Comparison of ENCODE assay signal across 17 cellular contexts in the genomic region with DNA sequence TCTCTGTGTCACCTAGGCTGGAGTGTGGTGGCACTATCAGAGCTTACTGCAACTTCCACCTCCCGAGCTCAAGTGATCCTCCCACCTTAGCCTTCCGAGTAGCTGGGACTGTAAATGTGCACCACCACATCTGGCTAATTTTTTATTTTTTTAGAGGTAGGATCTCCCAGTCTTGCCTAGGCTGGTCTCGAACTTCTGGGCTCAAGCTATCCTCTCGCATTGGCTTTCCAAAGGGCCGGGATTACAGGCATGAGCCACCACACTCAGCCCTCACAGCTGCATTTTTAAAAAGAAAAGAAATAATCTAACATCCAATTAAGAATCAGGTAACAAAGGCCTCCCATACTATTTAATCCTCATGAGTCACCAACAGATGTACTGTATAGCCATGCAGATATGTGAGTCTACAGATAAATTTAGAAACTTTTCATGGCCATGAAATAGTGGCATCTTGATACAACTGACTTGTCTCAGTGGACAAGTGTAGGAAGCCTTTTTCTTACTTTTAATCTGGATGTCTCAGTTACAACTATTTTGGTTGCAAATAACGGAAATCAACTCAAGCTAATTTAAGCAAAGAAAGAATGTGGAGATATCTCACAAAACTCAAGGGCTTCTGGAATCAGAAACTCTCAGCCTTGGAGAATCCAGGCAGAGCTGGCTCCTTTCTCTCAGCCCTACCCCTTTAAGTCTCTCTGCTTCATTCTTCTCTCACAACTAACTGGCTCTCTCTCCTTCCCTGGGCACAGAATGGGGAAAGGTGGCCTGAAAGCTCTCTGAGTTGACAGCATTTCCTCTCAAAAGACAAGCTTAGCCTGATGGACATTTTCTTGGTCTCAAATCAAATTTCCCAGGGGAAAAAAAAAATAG. TPM values are rescaled to one million over a fixed set of nuclear protein-coding genes. Genes with fewer than 3 reads are reported as not detected.
DNase-seq lines count a peak whose midpoint lies in the region; ATAC-seq and TF ChIP-seq lines count a peak whose summit lies in the region.
"Had no signal": no experiment of that assay in that cellular context is flagged by ENCODE, and none has a peak within 500 bp of the region (broad histone marks: within the 10 kb centered on the region; RNA-seq: fewer than 3 reads in every experiment).

No MANE protein-coding gene starts in this region.

- H3K4me3 Mint-ChIP-seq in T-helper 17 cell: no peak overlapping the region

- H3K23ac ChIP-seq in IMR-90 (ENCODE audit: low read depth, low read length): no peak overlapping the region

- H2BK5ac ChIP-seq in IMR-90 (ENCODE audit: low read depth, low read length, poor library complexity, severe bottlenecking): no peak overlapping the region

- DNase-seq in IMR-90: peak; percentile 74
- no peak for DNase-seq in T-helper 17 cell
- peak; percentile 39 to 66 for DNase-seq in foreskin keratinocyte
- no peak for DNase-seq in NCI-H1105 (lab: John Stamatoyannopoulos, UW)
- no peak for DNase-seq in SIG-M5 (lab: John Stamatoyannopoulos, UW)
- DNase-seq in hypothalamus (lab: John Stamatoyannopoulos, UW): no peak
- no peak for DNase-seq in ureter (ENCODE audit: low spot score)
- DNase-seq: activated CD4-positive, alpha-beta T cell treated with anti-CD3 and anti-CD28 coated beads for 48 hours; activated CD8-positive, alpha-beta memory T cell treated with anti-CD3 and anti-CD28 coated beads, Interleukin-2, amount 50 U/mL, for 4 hours; activated gamma-delta T cell; dermis blood vessel endothelial cell; head of caudate nucleus; lower lobe of right lung; MG63; NCI-H187 treated with DMSO at 0.1 percent for 48 hours; posterior cingulate gyrus had no signal

- H3K27me3 ChIP-seq in IMR-90 (ENCODE audit: control insufficient read depth, insufficient read depth, low read length): no peaks in the 10 kb centered on the region
- H3K27me3 ChIP-seq in foreskin keratinocyte: no peaks in the 10 kb centered on the region
- H3K27me3 ChIP-seq: MG63 had no signal

- H2BK20ac ChIP-seq in IMR-90 (ENCODE audit: low read depth, low read length): no peak overlapping the region

- no peak for TF ChIP-seq RAD21 in IMR-90 (IDR thresholded peaks at IDR 0.05; ENCODE audit: low read length)

- H2AK9ac ChIP-seq in IMR-90 (replicated peaks; ENCODE audit: low read depth, low read length, poor library complexity): no peak overlapping the region

- TF ChIP-seq POLR2A in IMR-90 (IDR thresholded peaks at IDR 0.05; ENCODE audit: low read depth, low read length): no peak

- H4K20me1 ChIP-seq in IMR-90 (ENCODE audit: insufficient read depth, low read length): no peaks in the 10 kb centered on the region

- BruUV-seq in IMR-90 (replicated peaks; lab: Mats Ljungman, UMichigan): no TSS peak

- peak; percentile 37; the same call in 1 of the 2 replicates for ATAC-seq in IMR-90 (ENCODE audit: low read depth)
- ATAC-seq in T-helper 17 cell: no peak
- peak; percentile 82 for ATAC-seq in foreskin keratinocyte
- ATAC-seq: lower lobe of right lung had no signal

- CTCF ChIA-PET in IMR-90 (lab: Yijun Ruan, JAX): interaction anchor here (0.8 kb wide), 2 partner anchors 34 to 139 kb away, joined by 3 read pairs; no protein-coding TSS in a partner anchor

- dilution Hi-C loops in IMR-90 (cut with HindIII; ENCODE audit: low sequenced_read_pairs, unreplicated experiment): no loop called here

- no peak overlapping the region for H4K5ac ChIP-seq in IMR-90 (ENCODE audit: low read depth, low read length)

- no peak overlapping the region for H4K91ac ChIP-seq in IMR-90 (ENCODE audit: insufficient read depth, low read depth, low read length)

- no peak overlapping the region; the same call in 2 of the 3 replicates for H2BK15ac ChIP-seq in IMR-90 (ENCODE audit: low read depth, low read length)

- no peak overlapping the region for H3K9ac ChIP-seq in IMR-90 (ENCODE audit: low read depth, low read length)

- H3K9me1 ChIP-seq in IMR-90 (ENCODE audit: insufficient read depth, low read length): no peaks in the 10 kb centered on the region

- no peak overlapping the region for H3K18ac ChIP-seq in IMR-90 (ENCODE audit: low read depth, low read length)

- intact Hi-C loops in IMR-90 (cut with micrococcal nuclease): no loop called here

- no peak overlapping the region for H3K56ac ChIP-seq in IMR-90 (ENCODE audit: extremely low read depth, insufficient read depth, low read length)

- peak overlapping the region; percentile 35 for H2AFZ ChIP-seq in IMR-90 (replicated peaks; ENCODE audit: low read length, poor library complexity)

- H3K36me3 Mint-ChIP-seq in T-helper 17 cell (ENCODE audit: low read depth): no peaks in the 10 kb centered on the region

- no peak overlapping the region for H2AK5ac ChIP-seq in IMR-90 (ENCODE audit: low read depth, low read length)

- H3K4me1 ChIP-seq in IMR-90 (ENCODE audit: control insufficient read depth, insufficient read depth, low read length): peaks cover 3% of the 10 kb centered on the region
- H3K4me1 ChIP-seq in foreskin keratinocyte: peaks cover 5% of the 10 kb centered on the region
- H3K4me1 ChIP-seq: lower lobe of right lung had no signal

- no peaks in the 10 kb centered on the region for H3K36me3 ChIP-seq in IMR-90 (ENCODE audit: control insufficient read depth, insufficient read depth, low read length)
- H3K36me3 ChIP-seq: lower lobe of right lung, MG63 had no signal

- in situ Hi-C loops in IMR-90 (cut with MboI; ENCODE audit: low sequenced_read_pairs): no loop called here

- no peak overlapping the region for H2BK120ac ChIP-seq in IMR-90 (ENCODE audit: low read depth, low read length)

- no peak overlapping the region for H3K4me3 ChIP-seq in IMR-90 (ENCODE audit: insufficient read depth, low read depth, low read length)
- H3K4me3 ChIP-seq: lower lobe of right lung, MG63, SK-N-MC had no signal

- TF ChIP-seq CTCF in IMR-90 (conservative IDR thresholded peaks at IDR 0.05; ENCODE audit: low read depth, low read length): no peak
- no peak for TF ChIP-seq CTCF in foreskin keratinocyte (conservative IDR thresholded peaks at IDR 0.05)

- H3K4me1 Mint-ChIP-seq in T-helper 17 cell: no peaks in the 10 kb centered on the region

- no peaks in the 10 kb centered on the region for H3K79me1 ChIP-seq in IMR-90 (ENCODE audit: low read depth in 1 of 2, low read length in 2 of 2)

- H3K27me3 Mint-ChIP-seq in T-helper 17 cell: no peaks in the 10 kb centered on the region

- WGBS in IMR-90 (ENCODE audit: extremely low coverage in 2 of 2, insufficient read length in 1 of 2), 2 experiments: no CpG with 5 or more reads among the region's 6 CpGs

- no peak overlapping the region for H3K4me2 ChIP-seq in IMR-90 (ENCODE audit: low read depth, low read length)

- H3K27ac Mint-ChIP-seq in T-helper 17 cell: peak overlapping the region; percentile 10

- H3K27ac ChIP-seq in IMR-90 (ENCODE audit: insufficient read depth, low read length) (no peak overlapping the region), foreskin keratinocyte (no peak overlapping the region)
- H3K27ac ChIP-seq: lower lobe of right lung, SK-N-MC had no signal

- H3K14ac ChIP-seq in IMR-90 (replicated peaks; ENCODE audit: low read depth, low read length): no peak overlapping the region

- H3K4ac ChIP-seq in IMR-90 (ENCODE audit: low read depth, low read length): no peak overlapping the region

- POLR2A ChIA-PET in IMR-90 (lab: Charles Lee; ENCODE audit: unreplicated experiment): no interaction called here

- H3K9me3 ChIP-seq in IMR-90 (ENCODE audit: control insufficient read depth, insufficient read depth, low read length): no peaks in the 10 kb centered on the region
- H3K9me3 ChIP-seq in T-helper 17 cell (ENCODE audit: control insufficient read depth, low read length, poor library complexity, severe bottlenecking): no peaks in the 10 kb centered on the region
- H3K9me3 ChIP-seq: lower lobe of right lung, MG63 had no signal

- peak overlapping the region in 1 of 2 experiments; percentile 2; a peak in 1 of 4 replicates for H4K8ac ChIP-seq in IMR-90 (ENCODE audit: low read depth in 2 of 2, low read length in 2 of 2)

TF ChIP-seq in IMR-90, 13 proteins besides CTCF, POLR2A, EP300 and RAD21 (continues in another document):
- TF ChIP-seq MAFK (IDR thresholded peaks at IDR 0.05; ENCODE audit: low read depth, low read length) (no peak), MAZ (IDR thresholded peaks at IDR 0.05; ENCODE audit: borderline replicate concordance, low read depth, low read length) (no peak), CEBPB (IDR thresholded peaks at IDR 0.05; ENCODE audit: low read depth, low read length) (no peak), MXI1 (IDR thresholded peaks at IDR 0.05; ENCODE audit: borderline replicate concordance, low read depth, low read length) (no peak), NFE2L2 (IDR thresholded peaks at IDR 0.05; ENCODE audit: low read depth, low read length) (no peak), RCOR1 (IDR thresholded peaks at IDR 0.05; ENCODE audit: insufficient replicate concordance, low read length) (no peak), RFX5 (IDR thresholded peaks at IDR 0.05; ENCODE audit: low read depth, low read length) (no peak), SMC3 (IDR thresholded peaks at IDR 0.05; ENCODE audit: low read depth, low read length) (no peak), CHD1 (IDR thresholded peaks at IDR 0.05; ENCODE audit: low read depth, low read length) (no peak)
- TF ChIP-seq, protein P1, sequence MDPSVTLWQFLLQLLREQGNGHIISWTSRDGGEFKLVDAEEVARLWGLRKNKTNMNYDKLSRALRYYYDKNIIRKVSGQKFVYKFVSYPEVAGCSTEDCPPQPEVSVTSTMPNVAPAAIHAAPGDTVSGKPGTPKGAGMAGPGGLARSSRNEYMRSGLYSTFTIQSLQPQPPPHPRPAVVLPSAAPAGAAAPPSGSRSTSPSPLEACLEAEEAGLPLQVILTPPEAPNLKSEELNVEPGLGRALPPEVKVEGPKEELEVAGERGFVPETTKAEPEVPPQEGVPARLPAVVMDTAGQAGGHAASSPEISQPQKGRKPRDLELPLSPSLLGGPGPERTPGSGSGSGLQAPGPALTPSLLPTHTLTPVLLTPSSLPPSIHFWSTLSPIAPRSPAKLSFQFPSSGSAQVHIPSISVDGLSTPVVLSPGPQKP (IDR thresholded peaks at IDR 0.05; ENCODE audit: borderline replicate concordance, low read depth, low read length): no peak
- TF ChIP-seq, protein P2, sequence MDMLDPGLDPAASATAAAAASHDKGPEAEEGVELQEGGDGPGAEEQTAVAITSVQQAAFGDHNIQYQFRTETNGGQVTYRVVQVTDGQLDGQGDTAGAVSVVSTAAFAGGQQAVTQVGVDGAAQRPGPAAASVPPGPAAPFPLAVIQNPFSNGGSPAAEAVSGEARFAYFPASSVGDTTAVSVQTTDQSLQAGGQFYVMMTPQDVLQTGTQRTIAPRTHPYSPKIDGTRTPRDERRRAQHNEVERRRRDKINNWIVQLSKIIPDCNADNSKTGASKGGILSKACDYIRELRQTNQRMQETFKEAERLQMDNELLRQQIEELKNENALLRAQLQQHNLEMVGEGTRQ (IDR thresholded peaks at IDR 0.05; ENCODE audit: low read depth, low read length): no peak

RNA-seq across cellular contexts. Expression of a gene that starts 12.9 kb away (rescaled TPM):
- total RNA-seq in IMR-90 (2012; rRNA removed) (14.7 and 25.6 TPM in 2 replicates), T-helper 17 cell (10 to 100 TPM; 72.7 to 82.7 TPM), foreskin keratinocyte (26.1 and 29.5 TPM in 2 replicates), ureter (54.8 TPM)
- polyA plus RNA-seq in IMR-90 (2012; rRNA removed) (9.0 and 13.4 TPM in 2 replicates), foreskin keratinocyte (12.5 and 13.7 TPM in 2 replicates)
- polyA plus RNA-seq in IMR-90 (2012; cell fraction: cytosol; rRNA removed): 4.7 and 6.7 TPM in 2 replicates
- polyA plus RNA-seq in IMR-90 (2012; cell fraction: nucleus; rRNA removed; ENCODE audit: low replicate concordance): 1.8 and 7.8 TPM in 2 replicates

Comparison
In these comparisons a context has a peak if more than half of its experiments do, and no peak if none do; other contexts are left out.
1. DNase-seq: peak in IMR-90 (single experiment) and foreskin keratinocyte (2 of 2); none in T-helper 17 cell (0 of 3), NCI-H1105 (single experiment), SIG-M5 (single experiment), hypothalamus (0 of 51) and ureter (single experiment).